ENCODE assay signal across 8 cellular contexts in genomic region chr1:110619412-110620249, GRCh38. TPM values are rescaled to one million over a fixed set of nuclear protein-coding genes. Genes with fewer than 3 reads are reported as not detected.
DNase-seq lines count a peak whose midpoint lies in the region; ATAC-seq, FAIRE-seq and TF ChIP-seq lines count a peak whose summit lies in the region.

No MANE protein-coding gene starts in this region.

- DNase-seq in AG20443 (ENCODE audit: low spot score) (peak; percentile 89), NCI-H2227 treated with DMSO at 0.1 percent for 48 hours (lab: John Stamatoyannopoulos, UW) (peak; percentile 87), keratinocyte (ENCODE audit: low read depth, low spot score) (peak; percentile 11)
- peak; percentile 83 to 90 for DNase-seq in central memory CD8-positive, alpha-beta T cell (ENCODE audit: low spot score in 2 of 2)
- peak; percentile 91 to 92 for DNase-seq in stimulated activated CD4-positive, alpha-beta T cell treated with anti-CD3 and anti-CD28 coated beads, Interleukin-2, amount 100 ng/mL, for 24 hours

- H3K9me1 ChIP-seq in keratinocyte (ENCODE audit: control insufficient read depth, extremely low read depth, insufficient read depth, low read length): no peaks in the 10 kb centered on the region

- H3K4me2 ChIP-seq in keratinocyte (ENCODE audit: control insufficient read depth, extremely low read depth, insufficient read depth, low read depth, low read length): no peak overlapping the region

- no peaks in the 10 kb centered on the region for H3K79me2 ChIP-seq in keratinocyte (ENCODE audit: control insufficient read depth, insufficient read depth, low read length)

- peaks cover 31% of the 10 kb centered on the region for H3K4me1 Mint-ChIP-seq in central memory CD8-positive, alpha-beta T cell

- H3K4me1 ChIP-seq in keratinocyte (ENCODE audit: control insufficient read depth, extremely low read depth, insufficient read depth, low read length): no peaks in the 10 kb centered on the region

- H3K36me3 ChIP-seq in keratinocyte (ENCODE audit: control insufficient read depth in 2 of 2, extremely low read depth in 1 of 2, insufficient read depth in 2 of 2, low read length in 2 of 2): no peaks in the 10 kb centered on the region

- no peak overlapping the region for H2AFZ ChIP-seq in keratinocyte (ENCODE audit: control insufficient read depth, low read length)

- no peak for FAIRE-seq in keratinocyte (lab: Jason Lieb, UNC)

- peaks cover 24% of the 10 kb centered on the region for H3K27me3 ChIP-seq in keratinocyte (ENCODE audit: control insufficient read depth, extremely low read depth, insufficient read depth, low read length)

- no peak overlapping the region for H3K4me3 ChIP-seq in keratinocyte (ENCODE audit: control insufficient read depth in 2 of 3, extremely low read depth in 1 of 3, insufficient read depth in 2 of 3, low read depth in 1 of 3, low read length in 3 of 3)

- ATAC-seq in GM18907 (IDR thresholded peaks at IDR 0.05; ENCODE audit: unreplicated experiment): peak; percentile 76
- ATAC-seq in HG03139 (IDR thresholded peaks at IDR 0.05; ENCODE audit: unreplicated experiment): peak; percentile 66
- peak; percentile 88 to 92 for ATAC-seq in activated CD4-positive, CD25-positive, alpha-beta regulatory T cell treated with anti-CD3 and anti-CD28 coated beads, Interleukin-2, amount 50 U/mL, for 24 hours
- peak; percentile 90 for ATAC-seq in central memory CD8-positive, alpha-beta T cell (replicated peaks; ENCODE audit: extremely low read depth, poor library complexity, severe bottlenecking)

- peak overlapping the region; percentile 95 for H3K27ac Mint-ChIP-seq in central memory CD8-positive, alpha-beta T cell (ENCODE audit: low read depth)

- H4K20me1 ChIP-seq in keratinocyte (ENCODE audit: control insufficient read depth, extremely low read depth, insufficient read depth, low read length): no peaks in the 10 kb centered on the region

- H3K9me3 ChIP-seq in keratinocyte (ENCODE audit: control insufficient read depth, low read depth, low read length): no peaks in the 10 kb centered on the region

- dilution Hi-C loops in keratinocyte (cut with MboI; ENCODE audit: extremely low pct_ligation_motif_present, low sequenced_read_pairs): no loop called here

- no peak overlapping the region for H3K9ac ChIP-seq in keratinocyte (ENCODE audit: control insufficient read depth, extremely low read depth, insufficient read depth, low read length)

- H3K36me3 Mint-ChIP-seq in central memory CD8-positive, alpha-beta T cell (ENCODE audit: insufficient read depth): peaks cover 20% of the 10 kb centered on the region

- H3K27ac ChIP-seq in keratinocyte (ENCODE audit: control insufficient read depth, insufficient read depth, low read length): no peak overlapping the region

- TF ChIP-seq CTCF in keratinocyte (optimal IDR thresholded peaks at IDR 0.05 in 1 of 3, IDR thresholded peaks at IDR 0.05 in 1 of 3, conservative IDR thresholded peaks at IDR 0.05 in 1 of 3; ENCODE audit: extremely low read depth in 1 of 3, insufficient read depth in 2 of 3, low read length in 3 of 3): peak; percentile 89 to 96 (median 91)

- H3K27me3 Mint-ChIP-seq in central memory CD8-positive, alpha-beta T cell: no peaks in the 10 kb centered on the region

- no peaks in the 10 kb centered on the region for H3K9me3 Mint-ChIP-seq in central memory CD8-positive, alpha-beta T cell

- peak overlapping the region; percentile 75 for H3K4me3 Mint-ChIP-seq in central memory CD8-positive, alpha-beta T cell

RNA-seq across cellular contexts. Expression of gene KCNA2, which starts 13.5 kb away (rescaled TPM):
- polyA plus RNA-seq in keratinocyte: 0.03 to 0.10 TPM in 2 of 3 replicates, not detected in the other
- polyA plus RNA-seq in keratinocyte (2011; ENCODE audit: low read depth): not detected
- polyA plus RNA-seq in keratinocyte (2011; cell fraction: cytosol; rRNA removed): 0.01 and 0.06 TPM in 2 replicates
- 0.06 and 0.23 TPM in 2 replicates for polyA plus RNA-seq in keratinocyte (2011; cell fraction: nucleus; rRNA removed)
- polyA plus RNA-seq in keratinocyte (2012; ENCODE audit: low replicate concordance): not detected in 2 replicates
- polyA minus RNA-seq in keratinocyte: 0.03 to 0.07 TPM in 2 of 3 replicates, not detected in the other
- not detected for polyA minus RNA-seq in keratinocyte (2011; cell fraction: cytosol; rRNA and poly(A)+ RNA removed)
- 0.11 and 0.62 TPM in 2 replicates for polyA minus RNA-seq in keratinocyte (2011; cell fraction: nucleus; rRNA and poly(A)+ RNA removed)

RNA-seq across cellular contexts. Expression of gene KCNA3, which starts 55.1 kb away (rescaled TPM):
- polyA plus RNA-seq in keratinocyte: not detected in 3 replicates
- polyA plus RNA-seq in keratinocyte (2011; ENCODE audit: low read depth): not detected
- not detected in 2 replicates for polyA plus RNA-seq in keratinocyte (2011; cell fraction: cytosol; rRNA removed)
- polyA plus RNA-seq in keratinocyte (2011; cell fraction: nucleus; rRNA removed): not detected in 2 replicates
- polyA plus RNA-seq in keratinocyte (2012; ENCODE audit: low replicate concordance): not detected in 2 replicates
- polyA minus RNA-seq in keratinocyte: not detected in 3 replicates
- not detected for polyA minus RNA-seq in keratinocyte (2011; cell fraction: cytosol; rRNA and poly(A)+ RNA removed)
- not detected in 2 replicates for polyA minus RNA-seq in keratinocyte (2011; cell fraction: nucleus; rRNA and poly(A)+ RNA removed)

Comparison
In these comparisons a context has a peak if more than half of its experiments do, and no peak if none do; other contexts are left out.
1. DNase-seq: peak in every context shown above with its lines; median percentile 92 in stimulated activated CD4-positive, alpha-beta T cell treated with anti-CD3 and anti-CD28 coated beads, Interleukin-2, amount 100 ng/mL, for 24 hours; 89 in AG20443; 87 in NCI-H2227 treated with DMSO at 0.1 percent for 48 hours; 86 in central memory CD8-positive, alpha-beta T cell; 11 in keratinocyte.